Comparison of ENCODE assay signal across 8 cellular contexts in the genomic region with DNA sequence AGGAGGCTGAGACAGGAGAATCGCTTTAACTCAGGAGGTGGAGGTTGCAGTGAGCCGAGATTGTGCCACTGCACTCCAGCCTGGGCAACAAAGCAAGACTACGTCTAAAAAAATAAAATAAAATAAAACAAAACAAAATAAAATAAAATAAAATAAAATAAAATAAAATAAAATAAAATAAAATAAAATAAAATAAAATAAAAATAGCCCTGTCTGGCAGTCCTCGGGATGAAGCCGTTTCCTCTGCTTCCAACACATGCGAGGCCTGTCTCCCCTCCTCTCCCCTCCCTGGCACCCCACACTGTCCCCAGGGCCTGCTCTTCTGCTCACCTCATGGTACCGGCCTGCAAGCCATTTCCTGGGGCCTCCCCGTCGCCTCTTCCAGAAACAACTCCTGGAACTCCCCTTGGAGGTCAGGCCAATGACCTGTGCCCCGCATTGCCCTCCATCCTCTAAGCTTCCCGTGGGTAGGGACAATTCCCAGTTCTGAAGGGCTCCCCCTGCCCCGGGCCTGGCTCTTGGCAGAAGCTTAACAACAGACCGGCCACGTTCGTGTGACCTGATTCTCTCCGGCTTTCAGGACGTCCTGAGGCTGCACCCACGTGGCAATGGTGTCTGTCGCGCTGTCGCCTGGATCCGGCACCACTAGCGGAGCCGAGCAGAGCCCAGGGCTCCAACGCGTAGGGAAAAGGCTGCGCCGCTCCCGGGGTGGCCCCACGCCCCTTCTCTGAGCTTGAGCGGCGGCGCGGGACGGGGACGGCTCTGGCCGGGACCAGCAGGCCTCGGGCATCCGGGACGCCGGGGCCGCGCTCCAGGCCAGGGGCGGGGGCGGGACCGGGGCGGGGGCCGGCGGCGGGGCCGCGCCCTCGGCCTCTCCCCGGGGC. TPM values are rescaled to one million over a fixed set of nuclear protein-coding genes. Genes with fewer than 3 reads are reported as not detected.
DNase-seq lines count a peak whose midpoint lies in the region; ATAC-seq and TF ChIP-seq lines count a peak whose summit lies in the region.

No MANE protein-coding gene starts in this region.

- H3K14ac ChIP-seq in neuronal stem cell (ENCODE audit: low read length), result peak overlapping the region; percentile 51

- peak; percentile 45 for DNase-seq in HuH-7 (ENCODE audit: low spot score)
- peak; percentile 35 for DNase-seq in activated T-cell treated with anti-CD3 and anti-CD28 coated beads for 48 hours (ENCODE audit: low read depth)
- DNase-seq in fibroblast of villous mesenchyme (ENCODE audit: low read depth), result peak; percentile 43
- no peak for DNase-seq in neuronal stem cell (ENCODE audit: low spot score)
- no peak for DNase-seq in NCI-H1048 (lab: John Stamatoyannopoulos, UW)
- DNase-seq in effector CD8-positive, alpha-beta T cell (lab: John Stamatoyannopoulos, UW), result no peak

- peaks cover 0 to 2% of the 10 kb centered on the region in 2 donors for H3K9me3 ChIP-seq in neuronal stem cell (replicated peaks in 1 of 2; ENCODE audit: control insufficient read depth in 2 of 2, insufficient read depth in 1 of 2, low read depth in 1 of 2, low read length in 2 of 2)

- H3K4me3 ChIP-seq in GM08714 (ENCODE audit: low read length) (peak overlapping the region; percentile 79; the same call in 1 of the 2 replicates), fibroblast of villous mesenchyme (ENCODE audit: low read depth, low read length) (peak overlapping the region; percentile 64), neuronal stem cell (ENCODE audit: low read length in 2 of 2) (peak overlapping the region in 1 of 2 donors; percentile 82)

- H3K4me2 ChIP-seq in neuronal stem cell (ENCODE audit: insufficient read depth, low read length, poor library complexity, severe bottlenecking), result peak overlapping the region; percentile 90

- H4K8ac ChIP-seq in neuronal stem cell (ENCODE audit: low read depth, low read length), result peak overlapping the region; percentile 96

- no peaks in the 10 kb centered on the region for H3K36me3 ChIP-seq in neuronal stem cell (replicated peaks in 1 of 2; ENCODE audit: control insufficient read depth in 2 of 2, insufficient read depth in 2 of 2, low read length in 2 of 2)

- H3K18ac ChIP-seq in neuronal stem cell (ENCODE audit: low read length), result peak overlapping the region; percentile 93

- H3K27me3 ChIP-seq in neuronal stem cell (ENCODE audit: control insufficient read depth in 3 of 3, insufficient read depth in 3 of 3, low read depth in 1 of 3, low read length in 3 of 3), result peaks cover 0 to 16% (median 0%) of the 10 kb centered on the region in 3 experiments

- H2AK5ac ChIP-seq in neuronal stem cell (ENCODE audit: low read depth, low read length), result peak overlapping the region; percentile 8

- H3K4ac ChIP-seq in neuronal stem cell (ENCODE audit: low read length), result no peak overlapping the region

- TF ChIP-seq CTCF in fibroblast of villous mesenchyme (IDR thresholded peaks at IDR 0.05; ENCODE audit: insufficient read depth, low read depth, low read length), result no peak

- ATAC-seq in GM19452 (IDR thresholded peaks at IDR 0.05; ENCODE audit: unreplicated experiment), result no peak

- H2BK120ac ChIP-seq in neuronal stem cell (ENCODE audit: low read depth, low read length), result no peak overlapping the region

- H3K4me1 ChIP-seq in neuronal stem cell (ENCODE audit: control insufficient read depth in 2 of 2, insufficient read depth in 1 of 2, low read depth in 1 of 2, low read length in 2 of 2), result peaks cover 0 to 5% of the 10 kb centered on the region in 2 donors

- H3K23ac ChIP-seq in neuronal stem cell (ENCODE audit: low read depth, low read length, poor library complexity), result peak overlapping the region; percentile 97

- peak overlapping the region; percentile 70 for H2BK12ac ChIP-seq in neuronal stem cell (ENCODE audit: low read length)

- peak overlapping the region; percentile 50 for H2BK5ac ChIP-seq in neuronal stem cell (ENCODE audit: low read length)

- H2AFZ ChIP-seq in neuronal stem cell (ENCODE audit: low read length), result peak overlapping the region; percentile 29

- peak overlapping the region; percentile 80 for H3K9ac ChIP-seq in neuronal stem cell (ENCODE audit: low read depth, low read length, poor library complexity)

- no peak overlapping the region for H4K91ac ChIP-seq in neuronal stem cell (ENCODE audit: low read depth, low read length, poor library complexity)

- no peak overlapping the region for H3K27ac ChIP-seq in neuronal stem cell (replicated peaks; ENCODE audit: low read length)

- no CpG with 5 or more reads among the region's 54 CpGs for WGBS in neuronal stem cell (ENCODE audit: extremely low coverage in 2 of 2, insufficient read length in 2 of 2, insufficient replicate concordance in 1 of 2), 2 donors

- peaks cover 2% of the 10 kb centered on the region for H3K79me1 ChIP-seq in neuronal stem cell (ENCODE audit: low read depth, low read length)

- H2BK15ac ChIP-seq in neuronal stem cell (ENCODE audit: low read length), result peak overlapping the region; percentile 96

RNA-seq across cellular contexts. Expression of gene PARVB, which starts 0.5 kb away (rescaled TPM):
- total RNA-seq in fibroblast of villous mesenchyme, result 19.0 and 30.9 TPM in 2 replicates
- polyA plus RNA-seq in neuronal stem cell (2013, experiment 1 of 2), result 7.7 TPM
- 7.4 TPM for polyA plus RNA-seq in neuronal stem cell (2013, experiment 2 of 2)

Comparison
In these comparisons a context has a peak if more than half of its experiments do, and no peak if none do; other contexts are left out.
1. DNase-seq: peak in HuH-7 (single experiment), activated T-cell treated with anti-CD3 and anti-CD28 coated beads for 48 hours (single experiment) and fibroblast of villous mesenchyme (single experiment); none in neuronal stem cell (single experiment), NCI-H1048 (single experiment) and effector CD8-positive, alpha-beta T cell (single experiment).